ENCODE assay signal across 14 cellular contexts in genomic region chr12:27564612-27565213, GRCh38. TPM values are rescaled to one million over a fixed set of nuclear protein-coding genes. Genes with fewer than 3 reads are reported as not detected.
DNase-seq lines count a peak whose midpoint lies in the region; ATAC-seq, FAIRE-seq and TF ChIP-seq lines count a peak whose summit lies in the region.
"Had no signal": no experiment of that assay in that cellular context is flagged by ENCODE, and none has a peak within 500 bp of the region (broad histone marks: within the 10 kb centered on the region; RNA-seq: fewer than 3 reads in every experiment).

No MANE protein-coding gene starts in this region.

- POLR2A ChIA-PET in naive thymus-derived CD8-positive, alpha-beta T cell (lab: Charles Lee) = no interaction called here

- H3K27ac Mint-ChIP-seq in endodermal cell = peak overlapping the region; percentile 8
- peak overlapping the region; percentile 78 for H3K27ac Mint-ChIP-seq in nephron progenitor cell
- no peak overlapping the region for H3K27ac Mint-ChIP-seq in Calu3 (ENCODE audit: unreplicated experiment)
- peak overlapping the region in 1 of 10 donors; percentile 27 for H3K27ac Mint-ChIP-seq in naive thymus-derived CD8-positive, alpha-beta T cell
- H3K27ac Mint-ChIP-seq: activated CD8-positive, alpha-beta T cell treated with anti-CD3 and anti-CD28 coated beads for 36 hours had no signal

- no peaks in the 10 kb centered on the region for H3K27me3 ChIP-seq in BE2C
- no peaks in the 10 kb centered on the region for H3K27me3 ChIP-seq in endodermal cell (ENCODE audit: control insufficient read depth, insufficient read depth, low read length, poor library complexity, severe bottlenecking)

- H3K4me3 Mint-ChIP-seq in endodermal cell (no peak overlapping the region), nephron progenitor cell (no peak overlapping the region), Calu3 (ENCODE audit: low read depth, unreplicated experiment) (no peak overlapping the region)
- no peak overlapping the region for H3K4me3 Mint-ChIP-seq in naive thymus-derived CD8-positive, alpha-beta T cell
- H3K4me3 Mint-ChIP-seq: activated CD8-positive, alpha-beta T cell treated with anti-CD3 and anti-CD28 coated beads for 36 hours had no signal

- DNase-seq in BE2C = peak; percentile 25
- DNase-seq in RCC 7860 (ENCODE audit: low spot score) = peak; percentile 24
- no peak for DNase-seq in endodermal cell
- DNase-seq in nephron progenitor cell = no peak
- DNase-seq in Calu3 = no peak
- no peak for DNase-seq in activated CD4-positive, alpha-beta T cell treated with anti-CD3 and anti-CD28 coated beads for 1 hour
- DNase-seq in NCI-H1436 (lab: John Stamatoyannopoulos, UW) = no peak
- DNase-seq in naive thymus-derived CD8-positive, alpha-beta T cell = no peak
- DNase-seq: activated CD8-positive, alpha-beta T cell treated with anti-CD3 and anti-CD28 coated beads for 36 hours; activated effector memory CD4-positive, alpha-beta T cell treated with Interleukin-2 at 50 U/mL for 16 hours; midbrain; NCI-H1417 treated with DMSO at 0.1 percent for 48 hours; T1000 had no signal

- intact Hi-C loops in Calu3 (cut with micrococcal nuclease; ENCODE audit: unreplicated experiment) = no loop called here

- WGBS in endodermal cell (ENCODE audit: insufficient coverage in 1 of 2, insufficient read length in 1 of 2), 2 experiments = 79 to 89% methylated on average over 9 of the region's 9 CpGs

- FAIRE-seq in RCC 7860 (lab: Jason Lieb, UNC) = no peak
- FAIRE-seq: GM12892 had no signal

- H3K4me1 ChIP-seq in BE2C (peaks cover 6% of the 10 kb centered on the region; the same call in 1 of the 2 replicates), endodermal cell (ENCODE audit: control insufficient read depth, insufficient read depth, low read length) (no peaks in the 10 kb centered on the region)

- H3K9me3 Mint-ChIP-seq in endodermal cell = peaks cover 5% of the 10 kb centered on the region
- peaks cover 6% of the 10 kb centered on the region for H3K9me3 Mint-ChIP-seq in nephron progenitor cell
- H3K9me3 Mint-ChIP-seq in Calu3 (ENCODE audit: low read depth, unreplicated experiment) = no peaks in the 10 kb centered on the region
- no peaks in the 10 kb centered on the region for H3K9me3 Mint-ChIP-seq in naive thymus-derived CD8-positive, alpha-beta T cell
- H3K9me3 Mint-ChIP-seq: activated CD8-positive, alpha-beta T cell treated with anti-CD3 and anti-CD28 coated beads for 36 hours had no signal

- H3K36me3 Mint-ChIP-seq in endodermal cell (ENCODE audit: low read depth) = peaks cover 14% of the 10 kb centered on the region
- peaks cover 9% of the 10 kb centered on the region for H3K36me3 Mint-ChIP-seq in nephron progenitor cell (ENCODE audit: low read depth)
- H3K36me3 Mint-ChIP-seq in Calu3 (ENCODE audit: insufficient read depth, unreplicated experiment) = no peaks in the 10 kb centered on the region
- H3K36me3 Mint-ChIP-seq in naive thymus-derived CD8-positive, alpha-beta T cell = no peaks in the 10 kb centered on the region

- H3K4me1 Mint-ChIP-seq in endodermal cell (peaks cover 38% of the 10 kb centered on the region), nephron progenitor cell (peaks cover 38% of the 10 kb centered on the region), Calu3 (ENCODE audit: low read depth, unreplicated experiment) (peaks cover 7% of the 10 kb centered on the region)
- H3K4me1 Mint-ChIP-seq in naive thymus-derived CD8-positive, alpha-beta T cell = peaks cover 0 to 2% (median 0%) of the 10 kb centered on the region in 4 donors

- TF ChIP-seq CTCF in BE2C (IDR thresholded peaks at IDR 0.05; ENCODE audit: low read depth, low read length) (no peak), endodermal cell (conservative IDR thresholded peaks at IDR 0.05) (no peak), nephron progenitor cell (IDR thresholded peaks at IDR 0.05) (no peak), Calu3 (IDR thresholded peaks at IDR 0.05; ENCODE audit: unreplicated experiment) (no peak)

- H3K36me3 ChIP-seq in BE2C (no peaks in the 10 kb centered on the region), endodermal cell (ENCODE audit: control insufficient read depth, insufficient read depth, low read length) (peaks cover 13% of the 10 kb centered on the region)

- H3K4me3 ChIP-seq in BE2C (ENCODE audit: low read depth, low read length) (no peak overlapping the region), endodermal cell (ENCODE audit: low read length) (no peak overlapping the region)

- no peaks in the 10 kb centered on the region for H3K27me3 Mint-ChIP-seq in endodermal cell (ENCODE audit: insufficient read depth)
- H3K27me3 Mint-ChIP-seq in nephron progenitor cell (ENCODE audit: low read depth, poor library complexity) = no peaks in the 10 kb centered on the region
- no peaks in the 10 kb centered on the region for H3K27me3 Mint-ChIP-seq in Calu3 (ENCODE audit: unreplicated experiment)
- peaks cover 0 to 3% (median 0%) of the 10 kb centered on the region in 5 donors for H3K27me3 Mint-ChIP-seq in naive thymus-derived CD8-positive, alpha-beta T cell
- H3K27me3 Mint-ChIP-seq: activated CD8-positive, alpha-beta T cell treated with anti-CD3 and anti-CD28 coated beads for 36 hours had no signal

- no peak overlapping the region for H3K9ac ChIP-seq in endodermal cell (ENCODE audit: extremely low read depth, low read length, poor library complexity, severe bottlenecking)

- H3K27ac ChIP-seq in endodermal cell (ENCODE audit: low read depth, low read length) = peak overlapping the region; percentile 70

- ATAC-seq in naive thymus-derived CD8-positive, alpha-beta T cell = no peak
- ATAC-seq: activated CD8-positive, alpha-beta T cell treated with anti-CD3 and anti-CD28 coated beads for 36 hours had no signal

- no TSS peak for BruUV-seq in Calu3 (replicated peaks; lab: Mats Ljungman, UMichigan)

- CTCF ChIA-PET in Calu3 (lab: Charles Lee) = no interaction called here

- H3K9me3 ChIP-seq in BE2C (no peaks in the 10 kb centered on the region), endodermal cell (ENCODE audit: control insufficient read depth, low read length) (peaks cover 5% of the 10 kb centered on the region)

RNA-seq across cellular contexts. Expression of gene PPFIBP1, which starts 40.7 kb away (rescaled TPM):
- 18.4 TPM for polyA plus RNA-seq in BE2C (2012; ENCODE audit: insufficient read depth, insufficient read length, low read depth)
- total RNA-seq in endodermal cell = 100 to 1,000 TPM in 1 of 2 donors, 10 to 100 TPM in 1; 98.5 to 213 TPM
- 28.0 TPM for polyA plus RNA-seq in endodermal cell (2013, experiment 1 of 2)
- 25.9 TPM for polyA plus RNA-seq in endodermal cell (2013, experiment 2 of 2)
- total RNA-seq in Calu3 (2022) = 58.7 and 64.8 TPM in 2 replicates
- total RNA-seq in naive thymus-derived CD8-positive, alpha-beta T cell = 1 to 10 TPM; 7.8 to 9.2 TPM
- polyA plus RNA-seq in naive thymus-derived CD8-positive, alpha-beta T cell = 1 to 10 TPM; 3.8 to 4.1 (median 4.0) TPM

Comparison
In these comparisons a context has a peak if more than half of its experiments do, and no peak if none do; other contexts are left out.
1. DNase-seq: peak in BE2C (single experiment) and RCC 7860 (single experiment); none in endodermal cell (single experiment), nephron progenitor cell (single experiment), Calu3 (single experiment), activated CD4-positive, alpha-beta T cell treated with anti-CD3 and anti-CD28 coated beads for 1 hour (single experiment), NCI-H1436 (single experiment) and naive thymus-derived CD8-positive, alpha-beta T cell (0 of 10).